Comparison of ENCODE assay signal across 9 cellular contexts in genomic region chr20:25230177-25230831, GRCh38. TPM values are rescaled to one million over a fixed set of nuclear protein-coding genes. Genes with fewer than 3 reads are reported as not detected.
A peak's percentile ranks its signal among the peaks of the same experiment; 100 is the strongest.
DNase-seq lines count a peak whose midpoint lies in the region; ATAC-seq and TF ChIP-seq lines count a peak whose summit lies in the region.
"Had no signal": no experiment of that assay in that cellular context is flagged by ENCODE, and none has a peak within 500 bp of the region (broad histone marks: within the 10 kb centered on the region; RNA-seq: fewer than 3 reads in every experiment).

No MANE protein-coding gene starts in this region.

- no peaks in the 10 kb centered on the region for H3K9me3 ChIP-seq in vagina
- H3K9me3 ChIP-seq: Peyer's patch had no signal

- H3K27ac ChIP-seq in coronary artery (peak overlapping the region; percentile 70 to 82), vagina (peak overlapping the region; percentile 42)

- H3K36me3 Mint-ChIP-seq in activated naive CD4-positive, alpha-beta T cell treated with anti-CD3 and anti-CD28 coated beads for 36 hours (ENCODE audit: low read depth): peaks cover 4% of the 10 kb centered on the region
- H3K36me3 Mint-ChIP-seq in chondrocyte (ENCODE audit: low read depth): no peaks in the 10 kb centered on the region

- intact Hi-C loops in Right ventricle myocardium inferior (cut with DNase I) (no loop called here), cardiac septum (cut with DNase I) (no loop called here), vagina (cut with DNase I) (no loop called here)
- intact Hi-C loops in activated naive CD4-positive, alpha-beta T cell treated with anti-CD3 and anti-CD28 coated beads for 36 hours (cut with micrococcal nuclease): loop anchor here (10.0 kb wide), 1 partner anchor 1866 kb away; the partner anchor contains the start of gene GZF1

- CTCF ChIA-PET in activated naive CD4-positive, alpha-beta T cell treated with anti-CD3 and anti-CD28 coated beads for 36 hours (lab: Charles Lee): no interaction called here

- H3K27me3 ChIP-seq in vagina: no peaks in the 10 kb centered on the region
- H3K27me3 ChIP-seq: Peyer's patch had no signal

- DNase-seq in Right ventricle myocardium inferior (ENCODE audit: missing footprints) (no peak), cardiac septum (ENCODE audit: low spot score) (no peak), coronary artery (ENCODE audit: low spot score) (no peak), vagina (ENCODE audit: extremely low spot score in 2 of 2) (no peak), globus pallidus (ENCODE audit: low spot score) (no peak), chondrocyte (ENCODE audit: low spot score) (no peak)
- DNase-seq in activated naive CD4-positive, alpha-beta T cell treated with anti-CD3 and anti-CD28 coated beads for 36 hours: no peak
- DNase-seq: Peyer's patch had no signal

- H3K27ac Mint-ChIP-seq in activated naive CD4-positive, alpha-beta T cell treated with anti-CD3 and anti-CD28 coated beads for 36 hours: no peak overlapping the region
- H3K27ac Mint-ChIP-seq in chondrocyte (ENCODE audit: unreplicated experiment): no peak overlapping the region

- ATAC-seq in Right ventricle myocardium inferior (peak; percentile 52), HG03066 (IDR thresholded peaks at IDR 0.05; ENCODE audit: low read depth, unreplicated experiment) (peak; percentile 89)

- H3K36me3 ChIP-seq in vagina: peaks cover 0 to 3% of the 10 kb centered on the region in 2 donors

- no peaks in the 10 kb centered on the region for H3K4me1 Mint-ChIP-seq in activated naive CD4-positive, alpha-beta T cell treated with anti-CD3 and anti-CD28 coated beads for 36 hours (ENCODE audit: low read depth)
- peaks cover 67% of the 10 kb centered on the region for H3K4me1 Mint-ChIP-seq in chondrocyte (ENCODE audit: low read depth)

- TF ChIP-seq POLR2A in vagina (IDR thresholded peaks at IDR 0.05): no peak

- no peaks in the 10 kb centered on the region for H3K9me3 Mint-ChIP-seq in activated naive CD4-positive, alpha-beta T cell treated with anti-CD3 and anti-CD28 coated beads for 36 hours
- H3K9me3 Mint-ChIP-seq in chondrocyte (ENCODE audit: low read depth): no peaks in the 10 kb centered on the region

- H3K4me3 ChIP-seq in coronary artery (no peak overlapping the region), vagina (no peak overlapping the region)
- H3K4me3 ChIP-seq: Peyer's patch had no signal

- TF ChIP-seq CTCF in coronary artery (IDR thresholded peaks at IDR 0.05) (no peak), vagina (IDR thresholded peaks at IDR 0.05) (no peak), chondrocyte (IDR thresholded peaks at IDR 0.05) (no peak)

- H3K4me1 ChIP-seq in vagina: peaks cover 15% of the 10 kb centered on the region

- H3K4me3 Mint-ChIP-seq in activated naive CD4-positive, alpha-beta T cell treated with anti-CD3 and anti-CD28 coated beads for 36 hours: no peak overlapping the region
- no peak overlapping the region for H3K4me3 Mint-ChIP-seq in chondrocyte (ENCODE audit: unreplicated experiment)

- H3K27me3 Mint-ChIP-seq in activated naive CD4-positive, alpha-beta T cell treated with anti-CD3 and anti-CD28 coated beads for 36 hours (ENCODE audit: low read depth): no peaks in the 10 kb centered on the region
- H3K27me3 Mint-ChIP-seq in chondrocyte (ENCODE audit: low read depth): no peaks in the 10 kb centered on the region

RNA-seq across cellular contexts. Expression of gene PYGB, which starts 17.6 kb away (rescaled TPM):
- total RNA-seq in Right ventricle myocardium inferior (174 TPM), cardiac septum (386 TPM), vagina (117 TPM), chondrocyte (130 to 171 TPM (median 170 TPM) in 3 replicates)
- 10 to 100 TPM; 19.6 to 20.0 TPM for total RNA-seq in activated naive CD4-positive, alpha-beta T cell treated with anti-CD3 and anti-CD28 coated beads for 36 hours

RNA-seq across cellular contexts. Expression of gene ENTPD6, which starts 34.8 kb away (rescaled TPM):
- 132 TPM for total RNA-seq in Right ventricle myocardium inferior
- total RNA-seq in cardiac septum: 102 TPM
- 51.3 TPM for total RNA-seq in vagina
- total RNA-seq in activated naive CD4-positive, alpha-beta T cell treated with anti-CD3 and anti-CD28 coated beads for 36 hours: 10 to 100 TPM; 63.6 to 66.6 TPM
- total RNA-seq in chondrocyte: 42.2 to 53.5 TPM (median 50.3 TPM) in 3 replicates
